8 cellular contexts compared by ENCODE assay signal in the genomic region with DNA sequence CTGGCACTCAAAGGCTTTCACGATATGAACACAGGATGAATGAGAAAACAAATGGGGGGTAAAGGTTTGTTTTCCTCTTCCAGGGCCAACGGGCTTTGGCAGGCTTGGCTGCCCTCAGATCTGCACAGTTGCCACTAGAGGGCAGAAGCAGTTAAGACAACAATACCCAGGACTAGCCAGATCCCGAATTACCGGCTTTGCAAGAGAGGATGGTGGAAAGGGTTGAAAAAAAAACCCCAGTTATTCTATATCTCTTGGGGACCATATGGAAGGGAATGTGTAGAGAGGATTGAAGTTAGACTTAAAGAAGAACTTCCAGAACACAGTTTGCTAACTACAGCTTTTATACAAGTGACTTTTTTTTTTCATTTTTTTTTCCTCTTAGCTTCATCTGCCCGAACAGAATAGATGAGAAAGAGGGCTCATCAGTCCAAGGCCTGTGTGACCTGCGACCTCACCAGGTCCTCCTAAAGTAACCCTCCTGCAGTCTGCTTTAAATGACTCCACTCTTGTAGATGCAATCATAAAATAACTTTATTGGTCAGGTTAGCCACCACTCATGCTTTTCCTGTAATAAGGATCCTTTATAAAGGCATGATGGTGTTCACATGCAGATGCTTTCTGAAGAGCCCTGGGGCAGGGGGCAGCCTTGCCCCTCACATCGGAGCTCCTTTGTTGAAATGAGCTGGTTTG. TPM values are rescaled to one million over a fixed set of nuclear protein-coding genes. Genes with fewer than 3 reads are reported as not detected.
A peak's percentile ranks its signal among the peaks of the same experiment; 100 is the strongest.
DNase-seq lines count a peak whose midpoint lies in the region; ATAC-seq and TF ChIP-seq lines count a peak whose summit lies in the region.

No MANE protein-coding gene starts in this region.

- H3K9me3 ChIP-seq in osteoblast (ENCODE audit: low read depth, low read length): no peaks in the 10 kb centered on the region

- no peaks in the 10 kb centered on the region for H3K4me1 ChIP-seq in osteoblast (ENCODE audit: insufficient read depth, low read length)

- no peaks in the 10 kb centered on the region for H3K9me3 Mint-ChIP-seq in activated naive CD4-positive, alpha-beta T cell treated with anti-CD3 and anti-CD28 coated beads, Interleukin-2, amount 50 U/mL, for 72 hours

- H2AFZ ChIP-seq in osteoblast (ENCODE audit: low read length): no peak overlapping the region

- no peak overlapping the region for H3K27ac ChIP-seq in osteoblast (ENCODE audit: low read depth, low read length)

- H3K36me3 Mint-ChIP-seq in activated naive CD4-positive, alpha-beta T cell treated with anti-CD3 and anti-CD28 coated beads, Interleukin-2, amount 50 U/mL, for 72 hours: no peaks in the 10 kb centered on the region

- no peak overlapping the region for H3K4me2 ChIP-seq in osteoblast (ENCODE audit: insufficient read depth, low read length)

- TF ChIP-seq CTCF in osteoblast (IDR thresholded peaks at IDR 0.05; ENCODE audit: extremely low read depth, low read depth, low read length): peak; percentile 95

- H3K27me3 ChIP-seq in osteoblast (ENCODE audit: insufficient read depth, low read length): peaks cover 63% of the 10 kb centered on the region

- H4K20me1 ChIP-seq in osteoblast (ENCODE audit: insufficient read depth, low read length): no peaks in the 10 kb centered on the region

- DNase-seq in A172 (ENCODE audit: low spot score): peak; percentile 77
- DNase-seq in NCI-H1105 (lab: John Stamatoyannopoulos, UW): peak; percentile 86
- DNase-seq in SK-MEL-5 (ENCODE audit: low read depth, low spot score): peak; percentile 88
- peak in 1 of 2 donors; percentile 67 for DNase-seq in activated naive CD4-positive, alpha-beta T cell treated with anti-CD3 and anti-CD28 coated beads, Interleukin-2, amount 50 U/mL, for 72 hours (ENCODE audit: low spot score in 2 of 2)
- peak; percentile 48 for DNase-seq in glomerular endothelial cell (ENCODE audit: extremely low read depth, low read depth, low spot score)
- peak; percentile 97 for DNase-seq in osteoblast (ENCODE audit: insufficient read length, low spot score, missing footprints)

- ATAC-seq in GM18909 (IDR thresholded peaks at IDR 0.05; ENCODE audit: poor library complexity, unreplicated experiment) (peak; percentile 52), HG02981 (IDR thresholded peaks at IDR 0.05; ENCODE audit: unreplicated experiment) (no peak)
- peak; percentile 83 to 86 for ATAC-seq in activated naive CD4-positive, alpha-beta T cell treated with anti-CD3 and anti-CD28 coated beads, Interleukin-2, amount 50 U/mL, for 72 hours

- H3K4me3 ChIP-seq in osteoblast (ENCODE audit: insufficient read depth, low read length): no peak overlapping the region

- no peaks in the 10 kb centered on the region for H3K36me3 ChIP-seq in osteoblast (ENCODE audit: insufficient read depth, low read length)

- in situ Hi-C loops in SK-MEL-5 (cut with HindIII; ENCODE audit: low pct_unique_long_range_greater_than_20kb, low sequenced_read_pairs): no loop called here

- no peak overlapping the region for H3K27ac Mint-ChIP-seq in activated naive CD4-positive, alpha-beta T cell treated with anti-CD3 and anti-CD28 coated beads, Interleukin-2, amount 50 U/mL, for 72 hours

- H3K79me2 ChIP-seq in osteoblast (ENCODE audit: insufficient read depth, low read length): no peaks in the 10 kb centered on the region

RNA-seq across cellular contexts. Expression of a gene that starts 10.7 kb away (rescaled TPM):
- total RNA-seq in A172 (2014; rRNA removed; shearing (Covaris generic)): not detected in 2 replicates
- 0.16 TPM in 2 replicates for total RNA-seq in SK-MEL-5 (2014; rRNA removed; shearing (Covaris generic))
- polyA plus RNA-seq in SK-MEL-5 (2015; cell fraction: cytosol; rRNA removed): 0.73 and 1.1 TPM in 2 replicates
- 0.17 and 0.70 TPM in 2 replicates for polyA plus RNA-seq in SK-MEL-5 (2015; cell fraction: nucleus; rRNA removed)
- total RNA-seq in activated naive CD4-positive, alpha-beta T cell treated with anti-CD3 and anti-CD28 coated beads, Interleukin-2, amount 50 U/mL, for 72 hours: 1 to 10 TPM in 1 of 2 donors, under 1 TPM in 1; 0.68 to 1.4 TPM
- total RNA-seq in glomerular endothelial cell: 0.93 and 1.8 TPM in 2 replicates
- total RNA-seq in osteoblast: 2.9 and 5.9 TPM in 2 replicates

RNA-seq across cellular contexts. Expression of a gene that starts 34.9 kb away (rescaled TPM):
- total RNA-seq in A172 (2014; rRNA removed; shearing (Covaris generic)): 11.3 and 13.2 TPM in 2 replicates
- total RNA-seq in SK-MEL-5 (2014; rRNA removed; shearing (Covaris generic)): 4.7 and 4.8 TPM in 2 replicates
- 1.4 TPM in 2 replicates for polyA plus RNA-seq in SK-MEL-5 (2015; cell fraction: cytosol; rRNA removed)
- polyA plus RNA-seq in SK-MEL-5 (2015; cell fraction: nucleus; rRNA removed): 2.0 and 4.9 TPM in 2 replicates
- 100 to 1,000 TPM in 1 of 2 donors, 10 to 100 TPM in 1; 87.2 to 185 TPM for total RNA-seq in activated naive CD4-positive, alpha-beta T cell treated with anti-CD3 and anti-CD28 coated beads, Interleukin-2, amount 50 U/mL, for 72 hours
- total RNA-seq in glomerular endothelial cell (35.9 and 54.7 TPM in 2 replicates), osteoblast (14.5 and 14.7 TPM in 2 replicates)
